24 cellular contexts compared by ENCODE assay signal in genomic region chr1:175853681-175854080, GRCh38.
"Had no signal": no experiment of that assay in that cellular context is flagged by ENCODE, and none has a peak within 500 bp of the region (broad histone marks: within the 10 kb centered on the region; RNA-seq: fewer than 3 reads in every experiment).

No MANE protein-coding gene starts in this region.

- H3K36me3 Mint-ChIP-seq: memory B cell; naive thymus-derived CD4-positive, alpha-beta T cell had no signal

- H3K79me2 ChIP-seq: hepatocyte had no signal

- H3K36me3 ChIP-seq: colonic mucosa, esophagus squamous epithelium, gastroesophageal sphincter, heart left ventricle, left lung had no signal

- H2AFZ ChIP-seq: hepatocyte had no signal

- H3K4me2 ChIP-seq: hepatocyte had no signal

- H3K4me3 ChIP-seq: colonic mucosa, esophagus squamous epithelium, gastroesophageal sphincter, heart left ventricle, hepatocyte, left lung, lung had no signal

- DNase-seq: colonic mucosa; cortex of kidney; effector CD8-positive, alpha-beta T cell; effector memory CD8-positive, alpha-beta T cell; endodermal cell; erythroblast; esophagus squamous epithelium; foreskin fibroblast; heart left ventricle; hypothalamus; left cardiac atrium; left lung; left ventricle myocardium superior; mammary epithelial cell; mesendoderm; midbrain; naive thymus-derived CD4-positive, alpha-beta T cell had no signal

- H3K27ac ChIP-seq: colonic mucosa, epithelial cell of prostate, esophagus squamous epithelium, gastroesophageal sphincter, heart left ventricle, hepatocyte, left lung had no signal

- H3K27me3 Mint-ChIP-seq: dendritic cell treated with granulocyte-macrophage colony-stimulating factor and Interleukin-4, amounts not matched to agents 40 ng/mL and 50 ng/mL, for 4 days had no signal

- H3K9me3 Mint-ChIP-seq: dendritic cell treated with granulocyte-macrophage colony-stimulating factor and Interleukin-4, amounts not matched to agents 40 ng/mL and 50 ng/mL, for 4 days; effector memory CD8-positive, alpha-beta T cell; endodermal cell; memory B cell had no signal

- H3K4me3 Mint-ChIP-seq: dendritic cell treated with granulocyte-macrophage colony-stimulating factor and Interleukin-4, amounts not matched to agents 40 ng/mL and 50 ng/mL, for 4 days; effector memory CD8-positive, alpha-beta T cell; endodermal cell; memory B cell; naive thymus-derived CD4-positive, alpha-beta T cell had no signal

- H3K27me3 ChIP-seq: colonic mucosa, esophagus squamous epithelium, gastroesophageal sphincter, hepatocyte, left lung had no signal

- H3K4me1 Mint-ChIP-seq: memory B cell had no signal

- H3K4me1 ChIP-seq: colonic mucosa, esophagus squamous epithelium, gastroesophageal sphincter, heart left ventricle, left lung had no signal

- H3K27ac Mint-ChIP-seq: dendritic cell treated with granulocyte-macrophage colony-stimulating factor and Interleukin-4, amounts not matched to agents 40 ng/mL and 50 ng/mL, for 4 days; effector memory CD8-positive, alpha-beta T cell; endodermal cell; memory B cell; naive thymus-derived CD4-positive, alpha-beta T cell had no signal

- H3K9me3 ChIP-seq: colonic mucosa, esophagus squamous epithelium, gastroesophageal sphincter, heart left ventricle, left lung had no signal

- ATAC-seq: effector memory CD8-positive, alpha-beta T cell; esophagus mucosa; gastroesophageal sphincter; heart left ventricle; left cardiac atrium; left lung; left ventricle myocardium superior; naive thymus-derived CD4-positive, alpha-beta T cell had no signal
